Comparison of ENCODE assay signal across 21 cellular contexts in genomic region chr16:1035066-1035415, GRCh38. TPM values are rescaled to one million over a fixed set of nuclear protein-coding genes. Genes with fewer than 3 reads are reported as not detected.
DNase-seq lines count a peak whose midpoint lies in the region; ATAC-seq and TF ChIP-seq lines count a peak whose summit lies in the region.
"Had no signal": no experiment of that assay in that cellular context is flagged by ENCODE, and none has a peak within 500 bp of the region (broad histone marks: within the 10 kb centered on the region; RNA-seq: fewer than 3 reads in every experiment).

No MANE protein-coding gene starts in this region.

- H4K20me1 ChIP-seq in neural progenitor cell (ENCODE audit: low read depth) = no peaks in the 10 kb centered on the region

- peaks cover 3% of the 10 kb centered on the region for H3K9me3 Mint-ChIP-seq in neural progenitor cell
- no peaks in the 10 kb centered on the region for H3K9me3 Mint-ChIP-seq in activated CD4-positive, alpha-beta T cell treated with anti-CD3 and anti-CD28 coated beads, Interleukin-2, amount 10 ng/mL, durations not matched to agents 7 days and 5 days

- H3K36me3 ChIP-seq in HEK293 (ENCODE audit: control insufficient read depth in 2 of 2, insufficient read depth in 1 of 2, low read length in 2 of 2) (no peaks in the 10 kb centered on the region), neural progenitor cell (no peaks in the 10 kb centered on the region)
- H3K36me3 ChIP-seq: BE2C had no signal

- DNase-seq in neural progenitor cell (ENCODE audit: low spot score) (no peak), substantia nigra (lab: John Stamatoyannopoulos, UW) (peak in 33 of 49 donors; percentile 23 to 84 (median 56)), COLO829 (ENCODE audit: low spot score) (no peak)
- DNase-seq in activated CD4-positive, alpha-beta T cell treated with anti-CD3 and anti-CD28 coated beads, Interleukin-2, amount 10 ng/mL, durations not matched to agents 7 days and 5 days = no peak
- DNase-seq: BE2C, DMS79, H7, IMR-90, NCI-H1092 treated with DMSO at 0.1 percent for 48 hours, NCI-H146, NCI-H2029 treated with DMSO at 0.1 percent for 48 hours, NCI-H2171, NCI-H526 treated with DMSO at 0.1 percent for 48 hours, PC-3, SHP77 had no signal

- peaks cover 9% of the 10 kb centered on the region for H3K27me3 Mint-ChIP-seq in neural progenitor cell (ENCODE audit: insufficient read depth, low read depth)
- no peaks in the 10 kb centered on the region for H3K27me3 Mint-ChIP-seq in activated CD4-positive, alpha-beta T cell treated with anti-CD3 and anti-CD28 coated beads, Interleukin-2, amount 10 ng/mL, durations not matched to agents 7 days and 5 days

- H2AFZ ChIP-seq in neural progenitor cell (replicated peaks) = no peak overlapping the region

- no peaks in the 10 kb centered on the region for H3K36me3 Mint-ChIP-seq in neural progenitor cell
- no peaks in the 10 kb centered on the region for H3K36me3 Mint-ChIP-seq in activated CD4-positive, alpha-beta T cell treated with anti-CD3 and anti-CD28 coated beads, Interleukin-2, amount 10 ng/mL, durations not matched to agents 7 days and 5 days (ENCODE audit: low read depth)

- no peak overlapping the region for H3K4me3 Mint-ChIP-seq in neural progenitor cell
- no peak overlapping the region for H3K4me3 Mint-ChIP-seq in activated CD4-positive, alpha-beta T cell treated with anti-CD3 and anti-CD28 coated beads, Interleukin-2, amount 10 ng/mL, durations not matched to agents 7 days and 5 days

- no peaks in the 10 kb centered on the region for H3F3A ChIP-seq in neural progenitor cell (ENCODE audit: low read depth)

- no peak overlapping the region for H3K27ac ChIP-seq in HEK293 (ENCODE audit: extremely low read depth, low read depth, low read length)
- peak overlapping the region; percentile 95 for H3K27ac ChIP-seq in cingulate gyrus (ENCODE audit: low read depth, low read length)
- H3K27ac ChIP-seq in neural progenitor cell = no peak overlapping the region
- peak overlapping the region; percentile 94 for H3K27ac ChIP-seq in substantia nigra (ENCODE audit: low read depth, low read length, poor library complexity, severe bottlenecking)
- H3K27ac ChIP-seq: A549, KMS-11 had no signal

- no peaks in the 10 kb centered on the region; the same call in 1 of the 2 replicates for H3K4me1 ChIP-seq in HEK293 (ENCODE audit: control insufficient read depth, insufficient read depth, low read length)
- H3K4me1 ChIP-seq in neural progenitor cell = peaks cover 9% of the 10 kb centered on the region

- H3K4me3 ChIP-seq in HEK293 (ENCODE audit: low read depth, low read length) (no peak overlapping the region), neural progenitor cell (no peak overlapping the region)
- H3K4me3 ChIP-seq: A549 had no signal

- H3K79me2 ChIP-seq in neural progenitor cell (ENCODE audit: low read depth) = no peaks in the 10 kb centered on the region

- peaks cover 4% of the 10 kb centered on the region for H3K4me1 Mint-ChIP-seq in neural progenitor cell
- no peaks in the 10 kb centered on the region for H3K4me1 Mint-ChIP-seq in activated CD4-positive, alpha-beta T cell treated with anti-CD3 and anti-CD28 coated beads, Interleukin-2, amount 10 ng/mL, durations not matched to agents 7 days and 5 days

- no peak for TF ChIP-seq CTCF in HEK293 (tag by site-specific recombination; IDR thresholded peaks at IDR 0.05)
- TF ChIP-seq CTCF in neural progenitor cell (IDR thresholded peaks at IDR 0.05) = no peak

- CTCF ChIA-PET in HEK293 (lab: Yijun Ruan, JAX) = interaction anchor here (0.6 to 1.1 kb wide), 2 partner anchors 20 to 220 kb away, joined by 3 to 4 read pairs; no protein-coding TSS in a partner anchor
- CTCF ChIA-PET in activated CD4-positive, alpha-beta T cell treated with anti-CD3 and anti-CD28 coated beads, Interleukin-2, amount 10 ng/mL, durations not matched to agents 7 days and 5 days (lab: Charles Lee) = no interaction called here

- peak overlapping the region; percentile 79 for H3K27ac Mint-ChIP-seq in neural progenitor cell
- no peak overlapping the region for H3K27ac Mint-ChIP-seq in activated CD4-positive, alpha-beta T cell treated with anti-CD3 and anti-CD28 coated beads, Interleukin-2, amount 10 ng/mL, durations not matched to agents 7 days and 5 days

- H3K9me3 ChIP-seq in HEK293 (ENCODE audit: control insufficient read depth, insufficient read depth, low read depth, low read length) (no peaks in the 10 kb centered on the region), neural progenitor cell (ENCODE audit: low read depth) (no peaks in the 10 kb centered on the region)
- H3K9me3 ChIP-seq: A549, BE2C had no signal

- ATAC-seq in GM21390 (IDR thresholded peaks at IDR 0.05; ENCODE audit: unreplicated experiment) = no peak
- ATAC-seq: A549, PC-3 had no signal

- POLR2A ChIA-PET in HEK293 (lab: Yijun Ruan, JAX) = no interaction called here
- POLR2A ChIA-PET in activated CD4-positive, alpha-beta T cell treated with anti-CD3 and anti-CD28 coated beads, Interleukin-2, amount 10 ng/mL, durations not matched to agents 7 days and 5 days (lab: Charles Lee) = no interaction called here

- H3K9ac ChIP-seq in neural progenitor cell = no peak overlapping the region
- H3K9ac ChIP-seq: KMS-11 had no signal

- H3K4me2 ChIP-seq in neural progenitor cell = no peak overlapping the region
- H3K4me2 ChIP-seq: A549, KMS-11 had no signal

- no peaks in the 10 kb centered on the region for H3K27me3 ChIP-seq in neural progenitor cell
- H3K27me3 ChIP-seq: BE2C had no signal

TF ChIP-seq in HEK293, 187 proteins besides CTCF, POLR2A, EP300 and RAD21:
- TF ChIP-seq HIC1 (tag by site-specific recombination; IDR thresholded peaks at IDR 0.05) = peak; percentile 57; the same call in 1 of the 2 replicates
- TF ChIP-seq ZNF341 (tag by site-specific recombination; IDR thresholded peaks at IDR 0.05; ENCODE audit: low read depth) = no peak

RNA-seq across cellular contexts. Expression of gene SSTR5, which starts 37.5 kb away (rescaled TPM):
- total RNA-seq in neural progenitor cell (ENCODE audit: low replicate concordance) = not detected in 2 replicates
- total RNA-seq in activated CD4-positive, alpha-beta T cell treated with anti-CD3 and anti-CD28 coated beads, Interleukin-2, amount 10 ng/mL, durations not matched to agents 7 days and 5 days = not detected
- total RNA-seq: IMR-90, RPMI7951 had no signal

RNA-seq across cellular contexts. Expression of gene SOX8, which starts 53.5 kb away (rescaled TPM):
- total RNA-seq in neural progenitor cell (ENCODE audit: low replicate concordance) = 0.75 and 3.0 TPM in 2 replicates
- total RNA-seq in activated CD4-positive, alpha-beta T cell treated with anti-CD3 and anti-CD28 coated beads, Interleukin-2, amount 10 ng/mL, durations not matched to agents 7 days and 5 days = under 1 TPM; 0.25 to 0.27 TPM
- total RNA-seq: RPMI7951 had no signal

Comparison
In these comparisons a context has a peak if more than half of its experiments do, and no peak if none do; other contexts are left out.
1. H3K27ac ChIP-seq: peak in cingulate gyrus (single experiment) and substantia nigra (single experiment); none in HEK293 (single experiment) and neural progenitor cell (single experiment).
2. DNase-seq: peak in substantia nigra (33 of 49); none in neural progenitor cell (single experiment), COLO829 (single experiment) and activated CD4-positive, alpha-beta T cell treated with anti-CD3 and anti-CD28 coated beads, Interleukin-2, amount 10 ng/mL, durations not matched to agents 7 days and 5 days (single experiment).